Comparison of ENCODE assay signal across 10 cellular contexts in the genomic region with DNA sequence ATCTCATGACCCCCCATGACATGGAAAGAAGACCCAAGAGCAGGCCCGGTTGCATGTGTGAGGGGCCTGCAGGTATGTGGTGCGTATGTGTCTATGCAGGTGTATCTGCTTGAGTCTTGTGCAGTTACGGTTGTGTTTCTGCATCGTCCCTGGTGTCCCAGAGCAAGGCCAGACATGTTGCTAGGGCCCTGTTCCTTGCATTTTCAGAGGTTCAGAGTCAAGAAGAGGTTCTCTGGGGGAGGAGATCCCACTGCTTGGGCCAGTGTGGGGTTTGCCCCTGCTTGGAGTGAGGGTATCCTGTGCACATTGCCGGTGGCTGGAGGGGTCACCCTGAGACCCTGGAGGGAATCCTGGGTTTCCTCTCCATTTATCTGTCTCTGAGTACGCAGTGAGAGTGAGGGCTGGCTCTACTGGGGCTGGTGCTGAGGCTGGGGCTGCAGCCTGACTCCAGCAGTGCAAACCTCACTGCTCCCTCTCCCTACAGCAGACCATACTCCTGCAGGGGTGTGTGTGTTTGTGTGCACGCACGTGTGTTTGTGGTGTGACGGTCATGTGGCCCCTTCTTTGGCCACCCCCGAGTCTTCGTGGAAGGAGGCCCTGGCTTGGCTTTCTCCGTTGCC. TPM values are rescaled to one million over a fixed set of nuclear protein-coding genes. Genes with fewer than 3 reads are reported as not detected.
DNase-seq lines count a peak whose midpoint lies in the region; ATAC-seq and TF ChIP-seq lines count a peak whose summit lies in the region.
"Had no signal": no experiment of that assay in that cellular context is flagged by ENCODE, and none has a peak within 500 bp of the region (broad histone marks: within the 10 kb centered on the region; RNA-seq: fewer than 3 reads in every experiment).

No MANE protein-coding gene starts in this region.

- peak overlapping the region; percentile 99 for H3K27ac ChIP-seq in cingulate gyrus (ENCODE audit: low read depth, low read length)
- H3K27ac ChIP-seq in naive thymus-derived CD4-positive, alpha-beta T cell (ENCODE audit: low read depth, low read length), result peak overlapping the region; percentile 98
- peak overlapping the region; percentile 99 for H3K27ac ChIP-seq in vagina

- ATAC-seq in left ventricle myocardium superior (no peak), GM19035 (IDR thresholded peaks at IDR 0.05; ENCODE audit: unreplicated experiment) (no peak), GM19324 (IDR thresholded peaks at IDR 0.05; ENCODE audit: low FRiP score, unreplicated experiment) (no peak)
- no peak for ATAC-seq in naive thymus-derived CD4-positive, alpha-beta T cell

- TF ChIP-seq CTCF in vagina (IDR thresholded peaks at IDR 0.05), result no peak

- peak overlapping the region; percentile 44 for H3K4me3 ChIP-seq in naive thymus-derived CD4-positive, alpha-beta T cell (ENCODE audit: low read length)
- H3K4me3 ChIP-seq in vagina, result peak overlapping the region; percentile 72 to 98

- no peaks in the 10 kb centered on the region for H3K27me3 Mint-ChIP-seq in naive thymus-derived CD4-positive, alpha-beta T cell

- no peak for TF ChIP-seq POLR2A in vagina (IDR thresholded peaks at IDR 0.05)

- H3K9me3 Mint-ChIP-seq in naive thymus-derived CD4-positive, alpha-beta T cell, result no peaks in the 10 kb centered on the region

- H3K9me3 ChIP-seq in naive thymus-derived CD4-positive, alpha-beta T cell (ENCODE audit: control insufficient read depth in 2 of 3, low read length in 3 of 3), result no peaks in the 10 kb centered on the region
- H3K9me3 ChIP-seq in vagina, result no peaks in the 10 kb centered on the region

- H3K4me1 Mint-ChIP-seq in naive thymus-derived CD4-positive, alpha-beta T cell, result peaks cover 59 to 73% (median 69%) of the 10 kb centered on the region in 7 donors

- peaks cover 3 to 12% (median 5%) of the 10 kb centered on the region in 3 experiments for H3K36me3 ChIP-seq in naive thymus-derived CD4-positive, alpha-beta T cell (ENCODE audit: control insufficient read depth in 2 of 3, insufficient read depth in 3 of 3, low read length in 3 of 3)
- H3K36me3 ChIP-seq in vagina, result peaks cover 0 to 5% of the 10 kb centered on the region in 2 donors

- H3K27me3 ChIP-seq in naive thymus-derived CD4-positive, alpha-beta T cell (ENCODE audit: control insufficient read depth in 2 of 2, insufficient read depth in 2 of 2, low read length in 2 of 2), result no peaks in the 10 kb centered on the region
- H3K27me3 ChIP-seq in vagina, result no peaks in the 10 kb centered on the region

- intact Hi-C loops in left ventricle myocardium superior (cut with micrococcal nuclease), result no loop called here
- intact Hi-C loops in cardiac septum (cut with DNase I), result loop anchor here (2.0 to 5.0 kb wide), 2 partner anchors 20 to 64 kb away; a partner anchor contains a TSS
- intact Hi-C loops in naive thymus-derived CD4-positive, alpha-beta T cell (cut with micrococcal nuclease), result loop anchor here (5.0 to 10.0 kb wide), 5 partner anchors 149 to 1616 kb away; a partner anchor contains a TSS
- intact Hi-C loops in vagina (cut with DNase I), result loop anchor here (10.0 kb wide), 1 partner anchor 166 kb away; no protein-coding TSS in a partner anchor

- DNase-seq in left ventricle myocardium superior (peak; percentile 15), cardiac septum (ENCODE audit: low spot score) (no peak), vagina (ENCODE audit: extremely low spot score in 2 of 2) (no peak), EL (no peak)
- no peak for DNase-seq in naive thymus-derived CD4-positive, alpha-beta T cell
- DNase-seq: DMS79, NCI-H1694 treated with DMSO at 0.1 percent for 48 hours had no signal

- peak overlapping the region; percentile 82 to 99 (median 96) for H3K27ac Mint-ChIP-seq in naive thymus-derived CD4-positive, alpha-beta T cell

- peak overlapping the region; percentile 91 to 99 (median 98) for H3K4me3 Mint-ChIP-seq in naive thymus-derived CD4-positive, alpha-beta T cell

- POLR2A ChIA-PET in naive thymus-derived CD4-positive, alpha-beta T cell (lab: Charles Lee), result interaction anchor here (1.1 to 6.4 kb wide), 3 partner anchors 25 to 145 kb away, joined by 3 to 169 read pairs (median 83); a partner anchor contains a TSS

- peaks cover 63 to 65% of the 10 kb centered on the region in 2 donors for H3K4me1 ChIP-seq in naive thymus-derived CD4-positive, alpha-beta T cell (ENCODE audit: control insufficient read depth in 2 of 2, insufficient read depth in 2 of 2, low read length in 2 of 2)
- H3K4me1 ChIP-seq in vagina, result peaks cover 71% of the 10 kb centered on the region

- H3K36me3 Mint-ChIP-seq in naive thymus-derived CD4-positive, alpha-beta T cell, result peaks cover 0 to 29% (median 4%) of the 10 kb centered on the region in 5 donors

- CTCF ChIA-PET in naive thymus-derived CD4-positive, alpha-beta T cell (lab: Charles Lee), result no interaction called here

RNA-seq across cellular contexts. Expression of a gene that starts 4.1 kb away (rescaled TPM):
- 117 TPM for total RNA-seq in left ventricle myocardium superior
- total RNA-seq in cardiac septum, result 99.6 TPM
- total RNA-seq in naive thymus-derived CD4-positive, alpha-beta T cell, result 10 to 100 TPM; 55.2 to 88.7 (median 59.1) TPM
- polyA plus RNA-seq in naive thymus-derived CD4-positive, alpha-beta T cell, result 10 to 100 TPM; 23.9 to 50.5 TPM
- 126 TPM for total RNA-seq in vagina
